In the genomic region with DNA sequence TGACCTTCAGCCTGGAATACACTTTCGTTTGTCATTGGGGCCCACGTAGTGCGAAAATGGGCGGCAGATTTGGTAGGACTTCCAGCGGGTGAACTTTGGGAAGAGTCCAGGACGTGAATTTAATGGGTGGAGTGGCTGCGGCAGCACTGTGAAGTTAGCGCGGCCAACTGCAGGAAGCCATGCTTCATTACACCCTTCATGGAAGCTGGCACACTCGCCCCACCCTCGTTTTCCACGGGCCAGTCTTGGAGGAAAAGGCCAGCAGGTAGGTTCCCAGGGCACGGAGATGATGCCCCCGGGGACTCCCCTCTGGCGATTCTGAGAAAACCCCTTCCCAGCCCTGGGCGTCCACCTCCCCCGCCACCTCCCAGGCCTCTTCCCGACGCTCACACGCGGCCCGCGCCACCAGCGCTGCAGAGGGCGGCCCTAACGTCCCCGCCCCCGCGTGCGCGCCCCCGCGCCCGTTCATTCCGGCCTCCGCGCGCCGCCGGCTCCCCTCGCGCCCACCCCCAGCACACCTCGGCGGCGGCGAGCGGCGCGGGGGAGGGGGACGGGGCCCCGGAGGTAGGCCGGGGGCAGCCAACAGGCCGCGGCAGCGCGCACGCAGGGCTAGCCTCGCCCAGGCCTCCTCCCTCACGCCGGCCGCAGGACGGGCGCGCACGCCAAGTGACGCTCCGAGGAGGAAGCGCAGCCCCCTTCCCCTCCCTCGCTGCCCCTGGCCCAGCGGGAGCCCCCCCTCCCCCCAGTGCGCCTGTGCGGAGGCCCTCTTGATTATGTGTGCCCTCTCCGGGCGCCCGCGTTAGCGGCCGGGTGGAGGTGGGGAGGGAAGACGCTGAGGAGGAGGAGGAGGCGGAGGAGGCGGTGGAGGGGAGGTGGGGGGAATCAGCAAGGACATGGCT, we compare ENCODE assay signal across 8 cellular contexts. TPM values are rescaled to one million over a fixed set of nuclear protein-coding genes. Genes with fewer than 3 reads are reported as not detected.
DNase-seq lines count a peak whose midpoint lies in the region; ATAC-seq and TF ChIP-seq lines count a peak whose summit lies in the region.

TSS of gene MLLT10 (plus strand) at position 656 of the 899 bp plus-strand sequence. CDS start 413 bp downstream, outside the sequence.

- H3K27me3 ChIP-seq in HUES64 (ENCODE audit: insufficient read depth, low read length) (no peaks in the 10 kb centered on the region), mucosa of stomach (ENCODE audit: control insufficient read depth, insufficient read depth, low read length) (no peaks in the 10 kb centered on the region)

- peak within 1 kb of the TSS; percentile 70 for H3K4me3 ChIP-seq in HUES64 (ENCODE audit: low read length)
- H3K4me3 ChIP-seq in epithelial cell of proximal tubule (ENCODE audit: low read depth, low read length) = peak within 1 kb of the TSS; percentile 72
- peak within 1 kb of the TSS; percentile 74 for H3K4me3 ChIP-seq in mucosa of stomach (ENCODE audit: low read length)

- peak within 1 kb of the TSS; percentile 91 for H3K9ac ChIP-seq in HUES64 (ENCODE audit: low read depth, low read length)
- peak within 1 kb of the TSS; percentile 82 for H3K9ac ChIP-seq in mucosa of stomach (ENCODE audit: low read length)

- under 1% methylated on average over 81 of the region's 81 CpGs for WGBS in HUES64

- H3K27ac ChIP-seq in HUES64 (ENCODE audit: low read depth, low read length) = peak within 1 kb of the TSS; percentile 95

- TF ChIP-seq CTCF in epithelial cell of proximal tubule (conservative IDR thresholded peaks at IDR 0.05; ENCODE audit: low read depth, low read length) = no peak

- peak; percentile 87 for ATAC-seq in GM21381 (IDR thresholded peaks at IDR 0.05; ENCODE audit: unreplicated experiment)

- DNase-seq in D341Med (ENCODE audit: low spot score) (peak; percentile 95), OCI-M1 (lab: John Stamatoyannopoulos, UW) (peak; percentile 98), activated T-cell treated with anti-CD3 and anti-CD28 coated beads for 48 hours (ENCODE audit: low read depth) (peak; percentile 92), epithelial cell of proximal tubule (ENCODE audit: low read depth) (no peak)
- peak; percentile 78 to 81 for DNase-seq in stimulated activated CD8-positive, alpha-beta memory T cell treated with anti-CD3 and anti-CD28 coated beads, Interleukin-7, amount 100 ng/mL, for 1 hour (ENCODE audit: low read depth in 2 of 2)

- H3K4me1 ChIP-seq in HUES64 (ENCODE audit: insufficient read depth, low read length) (peaks cover 45% of the 10 kb centered on the region), mucosa of stomach (ENCODE audit: control insufficient read depth, insufficient read depth, low read length) (no peaks in the 10 kb centered on the region)

- peaks cover 29% of the 10 kb centered on the region for H3K36me3 ChIP-seq in HUES64 (ENCODE audit: insufficient read depth, low read length)
- H3K36me3 ChIP-seq in mucosa of stomach (ENCODE audit: control insufficient read depth, insufficient read depth, low read length) = no peaks in the 10 kb centered on the region

- H3K9me3 ChIP-seq in HUES64 (ENCODE audit: insufficient read depth, low read depth, low read length) (no peaks in the 10 kb centered on the region), mucosa of stomach (ENCODE audit: control insufficient read depth, low read length) (no peaks in the 10 kb centered on the region)

RNA-seq across cellular contexts. Expression of gene MLLT10, which starts in this region (rescaled TPM):
- polyA plus RNA-seq in HUES64 (2013, experiment 1 of 2) = 33.7 TPM
- 38.4 TPM for polyA plus RNA-seq in HUES64 (2013, experiment 2 of 2)
- 15.5 and 15.8 TPM in 2 replicates for total RNA-seq in epithelial cell of proximal tubule
